Comparison of ENCODE assay signal across 14 cellular contexts in genomic region chr10:23081156-23081833, GRCh38. TPM values are rescaled to one million over a fixed set of nuclear protein-coding genes. Genes with fewer than 3 reads are reported as not detected.
DNase-seq lines count a peak whose midpoint lies in the region; ATAC-seq lines count a peak whose summit lies in the region.
"Had no signal": no experiment of that assay in that cellular context is flagged by ENCODE, and none has a peak within 500 bp of the region (broad histone marks: within the 10 kb centered on the region; RNA-seq: fewer than 3 reads in every experiment).

No MANE protein-coding gene starts in this region.

- peak overlapping the region in 1 of 2 donors; percentile 41 for H3K27ac Mint-ChIP-seq in T-cell

- CTCF ChIA-PET in T-cell (lab: Charles Lee): interaction anchor here in 1 of 2 donors (1.2 kb wide), 1 partner anchor 26 kb away, joined by 4 read pairs; no protein-coding TSS in a partner anchor

- H3K27me3 Mint-ChIP-seq in T-cell: peaks cover 33 to 35% of the 10 kb centered on the region in 2 donors

- H3K9me3 Mint-ChIP-seq in T-cell: peaks cover 3 to 4% (median 4%) of the 10 kb centered on the region in 3 donors

- H3K36me3 Mint-ChIP-seq in T-cell: no peaks in the 10 kb centered on the region

- DNase-seq in DMS 273 treated with DMSO at 0.1 percent for 48 hours (lab: John Stamatoyannopoulos, UW) (peak; percentile 44), NCI-H446 treated with DMSO at 0.1 percent for 48 hours (lab: John Stamatoyannopoulos, UW) (peak; percentile 71), cerebellum (ENCODE audit: low spot score) (peak; percentile 57), midbrain (lab: John Stamatoyannopoulos, UW) (peak; percentile 3), NCI-H187 (lab: John Stamatoyannopoulos, UW) (no peak), GF-D8 (lab: John Stamatoyannopoulos, UW) (no peak), T-cell (no peak)
- no peak for DNase-seq in stimulated activated CD4-positive, alpha-beta T cell treated with anti-CD3 and anti-CD28 coated beads, Interleukin-4, amount 100 ng/mL, for 1 hour
- DNase-seq: activated CD4-positive, CD25-positive, alpha-beta regulatory T cell; cortex of kidney; mucosa of descending colon; NCI-H2081 treated with DMSO at 0.1 percent for 48 hours; psoas muscle; stimulated activated CD4-positive, alpha-beta T cell treated with anti-CD3 and anti-CD28 coated beads, Interleukin-1b, Interleukin-23, amount 100 ng/mL, for 48 hours had no signal

- H3K4me1 Mint-ChIP-seq in T-cell: no peaks in the 10 kb centered on the region

- ATAC-seq in T-cell (replicated peaks in 1 of 4): no peak

- no peak overlapping the region for H3K4me3 Mint-ChIP-seq in T-cell

- POLR2A ChIA-PET in T-cell (lab: Charles Lee): no interaction called here

RNA-seq across cellular contexts. Expression of gene MSRB2, which starts 14.1 kb away (rescaled TPM):
- 18.9 TPM for total RNA-seq in cerebellum
- total RNA-seq in T-cell: 1 to 10 TPM; 3.3 to 4.6 (median 3.7) TPM

Comparison
In these comparisons a context has a peak if more than half of its experiments do, and no peak if none do; other contexts are left out.
1. DNase-seq: peak in DMS 273 treated with DMSO at 0.1 percent for 48 hours (single experiment), NCI-H446 treated with DMSO at 0.1 percent for 48 hours (single experiment), cerebellum (single experiment) and midbrain (single experiment); none in NCI-H187 (0 of 2), GF-D8 (single experiment), T-cell (0 of 34) and stimulated activated CD4-positive, alpha-beta T cell treated with anti-CD3 and anti-CD28 coated beads, Interleukin-4, amount 100 ng/mL, for 1 hour (single experiment).